In the genomic region with DNA sequence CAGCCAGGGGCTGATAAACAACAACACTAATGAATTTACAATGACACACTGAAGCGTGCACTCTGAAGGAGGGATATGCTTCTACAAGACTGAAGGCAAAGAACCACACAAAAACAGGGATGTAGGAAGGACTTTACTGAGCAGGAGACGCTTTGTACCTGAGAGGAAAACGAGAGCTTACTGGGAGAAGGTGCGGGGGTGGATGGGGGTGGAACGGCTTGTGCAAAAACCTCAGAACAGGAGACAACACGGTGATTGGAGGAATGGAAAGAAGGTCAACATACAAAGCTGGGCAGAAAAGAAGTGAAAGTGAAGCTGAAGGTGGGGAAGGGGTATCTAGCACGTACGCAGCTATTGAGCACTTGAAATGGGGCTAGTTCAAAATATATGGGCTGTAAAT, we compare ENCODE assay signal across 20 cellular contexts.
DNase-seq lines count a peak whose midpoint lies in the region; ATAC-seq, FAIRE-seq and TF ChIP-seq lines count a peak whose summit lies in the region.
"Had no signal": no experiment of that assay in that cellular context is flagged by ENCODE, and none has a peak within 500 bp of the region (broad histone marks: within the 10 kb centered on the region; RNA-seq: fewer than 3 reads in every experiment).

No MANE protein-coding gene starts in this region.

- no peak for TF ChIP-seq CTCF in H1 (IDR thresholded peaks at IDR 0.05; ENCODE audit: control extremely low read depth in 1 of 3, insufficient read depth in 1 of 3, low read depth in 1 of 3, low read length in 3 of 3)
- no peak for TF ChIP-seq CTCF in MM.1S (IDR thresholded peaks at IDR 0.05; ENCODE audit: low read length)

- H3F3A ChIP-seq in MM.1S (ENCODE audit: insufficient read depth, low read length) = no peaks in the 10 kb centered on the region

- no peak overlapping the region for H3K4me3 ChIP-seq in H1 (ENCODE audit: extremely low read depth in 1 of 4, insufficient read depth in 2 of 4, low read depth in 3 of 4, low read length in 4 of 4)
- H3K4me3 ChIP-seq in MM.1S (ENCODE audit: low read length) = no peak overlapping the region
- H3K4me3 ChIP-seq: BLaER1 treated with 17β-estradiol and CSF1 and Interleukin-3, amounts not matched to agents 10 nM and 100 nM; GM23248; PC-9; SJCRH30 had no signal

- H3K36me3 Mint-ChIP-seq in activated naive CD4-positive, alpha-beta T cell treated with anti-CD3 and anti-CD28 coated beads, Interleukin-2, amount 10 ng/mL, durations not matched to agents 7 days and 5 days = no peaks in the 10 kb centered on the region

- H3K27me3 ChIP-seq in H1 (replicated peaks in 1 of 4; ENCODE audit: control insufficient read depth in 3 of 4, extremely low read depth in 1 of 4, insufficient read depth in 3 of 4, low read length in 3 of 4) (no peaks in the 10 kb centered on the region; a peak in 1 of 7 replicates), MM.1S (replicated peaks; ENCODE audit: insufficient read depth, low read length) (no peaks in the 10 kb centered on the region)
- H3K27me3 ChIP-seq: BLaER1 treated with 17β-estradiol and CSF1 and Interleukin-3, amounts not matched to agents 10 nM and 100 nM; SJCRH30 had no signal

- no peak for FAIRE-seq in H1 (lab: Jason Lieb, UNC)
- FAIRE-seq: A204.1 had no signal

- no peak overlapping the region for H2AK5ac ChIP-seq in H1 (ENCODE audit: low read depth, low read length)

- H3K9ac ChIP-seq in H1 (replicated peaks in 1 of 4; ENCODE audit: extremely low read depth in 1 of 4, low read depth in 3 of 4, low read length in 3 of 4) (no peak overlapping the region), MM.1S (ENCODE audit: low read length) (no peak overlapping the region)
- H3K9ac ChIP-seq: BLaER1 treated with 17β-estradiol and CSF1 and Interleukin-3, amounts not matched to agents 10 nM and 100 nM; GM23248 had no signal

- H3K9me3 Mint-ChIP-seq in activated naive CD4-positive, alpha-beta T cell treated with anti-CD3 and anti-CD28 coated beads, Interleukin-2, amount 10 ng/mL, durations not matched to agents 7 days and 5 days = no peaks in the 10 kb centered on the region

- TF ChIP-seq EP300 in H1 (IDR thresholded peaks at IDR 0.05; ENCODE audit: borderline replicate concordance in 1 of 2, low read depth in 2 of 2, low read length in 2 of 2) = no peak

- no peaks in the 10 kb centered on the region for H3K9me3 ChIP-seq in H1 (ENCODE audit: insufficient read depth in 2 of 2, low read depth in 1 of 2, low read length in 1 of 2)
- no peaks in the 10 kb centered on the region for H3K9me3 ChIP-seq in MM.1S (replicated peaks; ENCODE audit: insufficient read depth, low read length)
- H3K9me3 ChIP-seq: BLaER1 treated with 17β-estradiol and CSF1 and Interleukin-3, amounts not matched to agents 10 nM and 100 nM; SJCRH30 had no signal

- no peak overlapping the region for H4K91ac ChIP-seq in H1 (replicated peaks; ENCODE audit: insufficient read length, low read length)

- H3K4me2 ChIP-seq in H1 (ENCODE audit: insufficient read depth in 1 of 2, low read depth in 2 of 2, low read length in 2 of 2) (no peak overlapping the region), MM.1S (ENCODE audit: low read depth, low read length) (no peak overlapping the region)
- H3K4me2 ChIP-seq: BLaER1 treated with 17β-estradiol and CSF1 and Interleukin-3, amounts not matched to agents 10 nM and 100 nM; PC-9 had no signal

- DNase-seq in NCI-H82 (lab: John Stamatoyannopoulos, UW) = peak; percentile 46
- no peak for DNase-seq in NCI-H82 treated with DMSO at 0.1 percent for 48 hours (lab: John Stamatoyannopoulos, UW; ENCODE audit: unreplicated experiment)
- peak; percentile 16 for DNase-seq in OCI-M1 (lab: John Stamatoyannopoulos, UW)
- DNase-seq in H1 (ENCODE audit: low read depth in 1 of 2, low spot score in 2 of 2) = no peak
- no peak for DNase-seq in MM.1S
- no peak for DNase-seq in activated naive CD4-positive, alpha-beta T cell treated with anti-CD3 and anti-CD28 coated beads, Interleukin-2, amount 10 ng/mL, durations not matched to agents 7 days and 5 days
- DNase-seq in GM19240 (ENCODE audit: insufficient read length, low spot score) = no peak
- DNase-seq: EL, GM23248, KBM-7, NCI-H1436, NCI-H2107, NCI-H345, NCI-H526 treated with DMSO at 0.1 percent for 48 hours, SJCRH30, SW 1271 had no signal

- no peak overlapping the region for H3K56ac ChIP-seq in H1 (replicated peaks; ENCODE audit: insufficient read length, low read depth, low read length)

- no peak overlapping the region for H4K5ac ChIP-seq in H1 (ENCODE audit: insufficient read length, low read depth, low read length)

- H2AFZ ChIP-seq in H1 (ENCODE audit: low read length) = 0 out of 2 replicates have a peak overlapping the region, but pooled peaks have one; percentile 86
- no peak overlapping the region for H2AFZ ChIP-seq in MM.1S (ENCODE audit: low read length)
- H2AFZ ChIP-seq: GM23248, PC-9 had no signal

- no peak overlapping the region for H3K4ac ChIP-seq in H1 (replicated peaks; ENCODE audit: insufficient read length, low read depth, low read length)

- no peaks in the 10 kb centered on the region for H3K9me2 ChIP-seq in MM.1S (replicated peaks; ENCODE audit: insufficient read depth, low read length)

- TF ChIP-seq POLR2A in H1 (IDR thresholded peaks at IDR 0.05; ENCODE audit: control extremely low read depth in 1 of 2, low read depth in 2 of 2, low read length in 2 of 2) = no peak

- H3K18ac ChIP-seq in H1 (ENCODE audit: extremely low read depth, low read length) = no peak overlapping the region

- no peaks in the 10 kb centered on the region for H3K4me1 Mint-ChIP-seq in activated naive CD4-positive, alpha-beta T cell treated with anti-CD3 and anti-CD28 coated beads, Interleukin-2, amount 10 ng/mL, durations not matched to agents 7 days and 5 days

- H2BK12ac ChIP-seq in H1 (ENCODE audit: low read depth, low read length) = no peak overlapping the region

- no peak overlapping the region for H3K23ac ChIP-seq in H1 (ENCODE audit: insufficient read length)

- H3K27ac ChIP-seq in H1 (ENCODE audit: low read depth, low read length) = no peak overlapping the region
- no peak overlapping the region for H3K27ac ChIP-seq in MM.1S (ENCODE audit: low read length)
- H3K27ac ChIP-seq: BLaER1 treated with 17β-estradiol and CSF1 and Interleukin-3, amounts not matched to agents 10 nM and 100 nM; GM23248; PC-9; SJCRH30 had no signal

- no peaks in the 10 kb centered on the region for H3K79me2 ChIP-seq in H1 (ENCODE audit: control insufficient read depth in 1 of 2, insufficient read depth in 2 of 2, low read length in 2 of 2)
- H3K79me2 ChIP-seq in MM.1S (ENCODE audit: low read length) = no peaks in the 10 kb centered on the region

- H3K36me3 ChIP-seq in H1 (ENCODE audit: control insufficient read depth in 2 of 4, insufficient read depth in 4 of 4, low read length in 3 of 4) = no peaks in the 10 kb centered on the region
- no peaks in the 10 kb centered on the region for H3K36me3 ChIP-seq in MM.1S (replicated peaks; ENCODE audit: insufficient read depth, low read length)
- H3K36me3 ChIP-seq: SJCRH30 had no signal

- no peak overlapping the region for H3K14ac ChIP-seq in H1 (ENCODE audit: insufficient read length)

- POLR2A ChIA-PET in H1 (lab: Charles Lee; ENCODE audit: partially characterized antibody) = no interaction called here

- H4K20me1 ChIP-seq in H1 (replicated peaks in 1 of 2; ENCODE audit: control insufficient read depth in 1 of 2, insufficient read depth in 2 of 2, low read length in 2 of 2) (no peaks in the 10 kb centered on the region), MM.1S (ENCODE audit: insufficient read depth, low read length) (no peaks in the 10 kb centered on the region)

- H2BK20ac ChIP-seq in H1 (ENCODE audit: low read length) = no peak overlapping the region

- H3K23me2 ChIP-seq in H1 (ENCODE audit: low read depth, low read length) = no peaks in the 10 kb centered on the region

- WGBS in H1 (ENCODE audit: extremely low coverage in 1 of 2, insufficient coverage in 1 of 2, insufficient read length in 1 of 2, insufficient replicate concordance in 2 of 2, low coverage in 1 of 2, low lambda C conversion rate in 2 of 2, missing lambda C conversion rate in 1 of 2), 2 experiments = 88% methylated on average over 8 of the region's 8 CpGs; no CpG with 5 or more reads in 1 of the 2 experiments

- H3K79me1 ChIP-seq in H1 (ENCODE audit: low read depth, low read length) = no peaks in the 10 kb centered on the region

- no peak overlapping the region for H2BK5ac ChIP-seq in H1 (ENCODE audit: low read depth, low read length)

- H3K4me1 ChIP-seq in H1 (replicated peaks in 1 of 4; ENCODE audit: control insufficient read depth in 3 of 4, insufficient read depth in 4 of 4, low read length in 3 of 4) (no peaks in the 10 kb centered on the region), MM.1S (ENCODE audit: low read length) (no peaks in the 10 kb centered on the region)

- no peak for TF ChIP-seq RAD21 in H1 (IDR thresholded peaks at IDR 0.05 in 1 of 2, conservative IDR thresholded peaks at IDR 0.05 in 1 of 2; ENCODE audit: low read depth in 2 of 2, low read length in 2 of 2)

- no peak overlapping the region for H2BK15ac ChIP-seq in H1 (ENCODE audit: low read length)

- H2BK120ac ChIP-seq in H1 (replicated peaks; ENCODE audit: low read depth, low read length) = no peak overlapping the region

- no peaks in the 10 kb centered on the region for H3K27me3 Mint-ChIP-seq in activated naive CD4-positive, alpha-beta T cell treated with anti-CD3 and anti-CD28 coated beads, Interleukin-2, amount 10 ng/mL, durations not matched to agents 7 days and 5 days

- H4K8ac ChIP-seq in H1 (ENCODE audit: extremely low read depth, insufficient read depth, low read length) = no peak overlapping the region

- no peak overlapping the region for H3K4me3 Mint-ChIP-seq in activated naive CD4-positive, alpha-beta T cell treated with anti-CD3 and anti-CD28 coated beads, Interleukin-2, amount 10 ng/mL, durations not matched to agents 7 days and 5 days

- no peak for ATAC-seq in GM19467 (IDR thresholded peaks at IDR 0.05; ENCODE audit: unreplicated experiment)

- H3K27ac Mint-ChIP-seq in activated naive CD4-positive, alpha-beta T cell treated with anti-CD3 and anti-CD28 coated beads, Interleukin-2, amount 10 ng/mL, durations not matched to agents 7 days and 5 days = no peak overlapping the region

- CTCF ChIA-PET in H1 (lab: Charles Lee; ENCODE audit: partially characterized antibody) = interaction anchor here (1.5 kb wide), 1 partner anchor 9 kb away, joined by 4 read pairs; no protein-coding TSS in a partner anchor
- CTCF ChIA-PET in activated naive CD4-positive, alpha-beta T cell treated with anti-CD3 and anti-CD28 coated beads, Interleukin-2, amount 10 ng/mL, durations not matched to agents 7 days and 5 days (lab: Charles Lee) = no interaction called here

TF ChIP-seq in H1, 55 proteins besides CTCF, POLR2A, EP300 and RAD21 (continues in another document):
- TF ChIP-seq CEBPB (IDR thresholded peaks at IDR 0.05; ENCODE audit: low read depth, low read length) = no peak
- no peak for TF ChIP-seq RFX5 (IDR thresholded peaks at IDR 0.05; ENCODE audit: borderline replicate concordance, low read depth, low read length)
- no peak for TF ChIP-seq BCL11A (IDR thresholded peaks at IDR 0.05; ENCODE audit: low read depth in 2 of 2, low read length in 2 of 2)
- TF ChIP-seq TBP (IDR thresholded peaks at IDR 0.05; ENCODE audit: low read depth, low read length) = no peak

Comparison
In these comparisons a context has a peak if more than half of its experiments do, and no peak if none do; other contexts are left out.
1. DNase-seq: peak in NCI-H82 (single experiment) and OCI-M1 (single experiment); none in NCI-H82 treated with DMSO at 0.1 percent for 48 hours (single experiment), H1 (0 of 2), MM.1S (single experiment), activated naive CD4-positive, alpha-beta T cell treated with anti-CD3 and anti-CD28 coated beads, Interleukin-2, amount 10 ng/mL, durations not matched to agents 7 days and 5 days (single experiment) and GM19240 (single experiment).